3 cellular contexts compared by ENCODE assay signal in the genomic region with DNA sequence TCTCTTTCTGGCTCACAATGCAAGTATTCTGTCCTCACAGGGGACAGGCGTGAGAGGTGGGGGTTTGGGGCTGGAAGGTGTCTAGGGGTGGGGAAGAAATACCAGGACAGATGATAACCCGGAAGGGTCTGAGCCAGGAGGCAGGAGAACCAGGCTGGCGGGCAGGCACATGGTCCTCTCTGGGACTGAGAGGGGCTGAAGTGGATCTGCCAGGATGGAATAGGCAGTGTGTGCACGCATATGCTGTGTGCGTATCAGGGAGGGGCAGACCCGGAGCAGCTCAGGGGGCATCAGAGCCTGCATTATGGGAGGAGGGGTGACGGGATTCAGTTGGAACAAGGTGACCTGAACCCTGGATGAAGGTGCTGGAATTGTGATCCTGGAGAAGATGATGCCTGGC.
TF ChIP-seq lines count a peak whose summit lies in the region.

No MANE protein-coding gene starts in this region.

TF ChIP-seq in SK-N-SH, 30 proteins besides CTCF, POLR2A, EP300 and RAD21 (continued from another document):
- TF ChIP-seq, protein P1, sequence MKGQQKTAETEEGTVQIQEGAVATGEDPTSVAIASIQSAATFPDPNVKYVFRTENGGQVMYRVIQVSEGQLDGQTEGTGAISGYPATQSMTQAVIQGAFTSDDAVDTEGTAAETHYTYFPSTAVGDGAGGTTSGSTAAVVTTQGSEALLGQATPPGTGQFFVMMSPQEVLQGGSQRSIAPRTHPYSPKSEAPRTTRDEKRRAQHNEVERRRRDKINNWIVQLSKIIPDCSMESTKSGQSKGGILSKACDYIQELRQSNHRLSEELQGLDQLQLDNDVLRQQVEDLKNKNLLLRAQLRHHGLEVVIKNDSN (IDR thresholded peaks at IDR 0.05; ENCODE audit: borderline replicate concordance, low read depth), result no peak
- TF ChIP-seq ELF1 (IDR thresholded peaks at IDR 0.05), result no peak
- no peak for TF ChIP-seq NFIC (IDR thresholded peaks at IDR 0.05; ENCODE audit: borderline replicate concordance)
- TF ChIP-seq TCF12 (IDR thresholded peaks at IDR 0.05), result no peak
- TF ChIP-seq NRF1 (IDR thresholded peaks at IDR 0.05; ENCODE audit: low read depth, low read length), result no peak
- TF ChIP-seq, protein P2, sequence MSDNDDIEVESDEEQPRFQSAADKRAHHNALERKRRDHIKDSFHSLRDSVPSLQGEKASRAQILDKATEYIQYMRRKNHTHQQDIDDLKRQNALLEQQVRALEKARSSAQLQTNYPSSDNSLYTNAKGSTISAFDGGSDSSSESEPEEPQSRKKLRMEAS (IDR thresholded peaks at IDR 0.05; ENCODE audit: low read depth), result no peak

TF ChIP-seq in SK-N-SH treated with all-trans-retinoic acid at 6 μM for 48 hours, 23 proteins besides CTCF, POLR2A, EP300 and RAD21 (continued from another document):
- TF ChIP-seq, protein P3, sequence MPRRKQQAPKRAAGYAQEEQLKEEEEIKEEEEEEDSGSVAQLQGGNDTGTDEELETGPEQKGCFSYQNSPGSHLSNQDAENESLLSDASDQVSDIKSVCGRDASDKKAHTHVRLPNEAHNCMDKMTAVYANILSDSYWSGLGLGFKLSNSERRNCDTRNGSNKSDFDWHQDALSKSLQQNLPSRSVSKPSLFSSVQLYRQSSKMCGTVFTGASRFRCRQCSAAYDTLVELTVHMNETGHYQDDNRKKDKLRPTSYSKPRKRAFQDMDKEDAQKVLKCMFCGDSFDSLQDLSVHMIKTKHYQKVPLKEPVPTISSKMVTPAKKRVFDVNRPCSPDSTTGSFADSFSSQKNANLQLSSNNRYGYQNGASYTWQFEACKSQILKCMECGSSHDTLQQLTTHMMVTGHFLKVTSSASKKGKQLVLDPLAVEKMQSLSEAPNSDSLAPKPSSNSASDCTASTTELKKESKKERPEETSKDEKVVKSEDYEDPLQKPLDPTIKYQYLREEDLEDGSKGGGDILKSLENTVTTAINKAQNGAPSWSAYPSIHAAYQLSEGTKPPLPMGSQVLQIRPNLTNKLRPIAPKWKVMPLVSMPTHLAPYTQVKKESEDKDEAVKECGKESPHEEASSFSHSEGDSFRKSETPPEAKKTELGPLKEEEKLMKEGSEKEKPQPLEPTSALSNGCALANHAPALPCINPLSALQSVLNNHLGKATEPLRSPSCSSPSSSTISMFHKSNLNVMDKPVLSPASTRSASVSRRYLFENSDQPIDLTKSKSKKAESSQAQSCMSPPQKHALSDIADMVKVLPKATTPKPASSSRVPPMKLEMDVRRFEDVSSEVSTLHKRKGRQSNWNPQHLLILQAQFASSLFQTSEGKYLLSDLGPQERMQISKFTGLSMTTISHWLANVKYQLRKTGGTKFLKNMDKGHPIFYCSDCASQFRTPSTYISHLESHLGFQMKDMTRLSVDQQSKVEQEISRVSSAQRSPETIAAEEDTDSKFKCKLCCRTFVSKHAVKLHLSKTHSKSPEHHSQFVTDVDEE (CRISPR knock-in tag; IDR thresholded peaks at IDR 0.05), result no peak
- TF ChIP-seq TOX (CRISPR knock-in tag; IDR thresholded peaks at IDR 0.05; ENCODE audit: borderline replicate concordance), result no peak
- TF ChIP-seq ZNF70 (CRISPR knock-in tag; IDR thresholded peaks at IDR 0.05), result no peak
- no peak for TF ChIP-seq ARNTL (CRISPR knock-in tag; IDR thresholded peaks at IDR 0.05; ENCODE audit: borderline replicate concordance, low read depth)
- no peak for TF ChIP-seq PPARA (CRISPR knock-in tag; IDR thresholded peaks at IDR 0.05; ENCODE audit: borderline replicate concordance)
- TF ChIP-seq CSDC2 (CRISPR knock-in tag; IDR thresholded peaks at IDR 0.05), result no peak
- TF ChIP-seq BACH2 (CRISPR knock-in tag; IDR thresholded peaks at IDR 0.05; ENCODE audit: borderline replicate concordance), result no peak
- TF ChIP-seq ISL1 (CRISPR knock-in tag; IDR thresholded peaks at IDR 0.05), result no peak
- TF ChIP-seq, protein P4, sequence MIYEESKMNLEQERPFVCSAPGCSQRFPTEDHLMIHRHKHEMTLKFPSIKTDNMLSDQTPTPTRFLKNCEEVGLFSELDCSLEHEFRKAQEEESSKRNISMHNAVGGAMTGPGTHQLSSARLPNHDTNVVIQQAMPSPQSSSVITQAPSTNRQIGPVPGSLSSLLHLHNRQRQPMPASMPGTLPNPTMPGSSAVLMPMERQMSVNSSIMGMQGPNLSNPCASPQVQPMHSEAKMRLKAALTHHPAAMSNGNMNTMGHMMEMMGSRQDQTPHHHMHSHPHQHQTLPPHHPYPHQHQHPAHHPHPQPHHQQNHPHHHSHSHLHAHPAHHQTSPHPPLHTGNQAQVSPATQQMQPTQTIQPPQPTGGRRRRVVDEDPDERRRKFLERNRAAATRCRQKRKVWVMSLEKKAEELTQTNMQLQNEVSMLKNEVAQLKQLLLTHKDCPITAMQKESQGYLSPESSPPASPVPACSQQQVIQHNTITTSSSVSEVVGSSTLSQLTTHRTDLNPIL (CRISPR knock-in tag; IDR thresholded peaks at IDR 0.05; ENCODE audit: low read depth), result no peak
- no peak for TF ChIP-seq ZNF565 (CRISPR knock-in tag; conservative IDR thresholded peaks at IDR 0.05; ENCODE audit: low read depth)
- TF ChIP-seq ZC3H10 (CRISPR knock-in tag; IDR thresholded peaks at IDR 0.05), result no peak

TF ChIP-seq in WTC11, 78 proteins besides CTCF, POLR2A, EP300 and RAD21 (continued from another document):
- TF ChIP-seq, protein P5, sequence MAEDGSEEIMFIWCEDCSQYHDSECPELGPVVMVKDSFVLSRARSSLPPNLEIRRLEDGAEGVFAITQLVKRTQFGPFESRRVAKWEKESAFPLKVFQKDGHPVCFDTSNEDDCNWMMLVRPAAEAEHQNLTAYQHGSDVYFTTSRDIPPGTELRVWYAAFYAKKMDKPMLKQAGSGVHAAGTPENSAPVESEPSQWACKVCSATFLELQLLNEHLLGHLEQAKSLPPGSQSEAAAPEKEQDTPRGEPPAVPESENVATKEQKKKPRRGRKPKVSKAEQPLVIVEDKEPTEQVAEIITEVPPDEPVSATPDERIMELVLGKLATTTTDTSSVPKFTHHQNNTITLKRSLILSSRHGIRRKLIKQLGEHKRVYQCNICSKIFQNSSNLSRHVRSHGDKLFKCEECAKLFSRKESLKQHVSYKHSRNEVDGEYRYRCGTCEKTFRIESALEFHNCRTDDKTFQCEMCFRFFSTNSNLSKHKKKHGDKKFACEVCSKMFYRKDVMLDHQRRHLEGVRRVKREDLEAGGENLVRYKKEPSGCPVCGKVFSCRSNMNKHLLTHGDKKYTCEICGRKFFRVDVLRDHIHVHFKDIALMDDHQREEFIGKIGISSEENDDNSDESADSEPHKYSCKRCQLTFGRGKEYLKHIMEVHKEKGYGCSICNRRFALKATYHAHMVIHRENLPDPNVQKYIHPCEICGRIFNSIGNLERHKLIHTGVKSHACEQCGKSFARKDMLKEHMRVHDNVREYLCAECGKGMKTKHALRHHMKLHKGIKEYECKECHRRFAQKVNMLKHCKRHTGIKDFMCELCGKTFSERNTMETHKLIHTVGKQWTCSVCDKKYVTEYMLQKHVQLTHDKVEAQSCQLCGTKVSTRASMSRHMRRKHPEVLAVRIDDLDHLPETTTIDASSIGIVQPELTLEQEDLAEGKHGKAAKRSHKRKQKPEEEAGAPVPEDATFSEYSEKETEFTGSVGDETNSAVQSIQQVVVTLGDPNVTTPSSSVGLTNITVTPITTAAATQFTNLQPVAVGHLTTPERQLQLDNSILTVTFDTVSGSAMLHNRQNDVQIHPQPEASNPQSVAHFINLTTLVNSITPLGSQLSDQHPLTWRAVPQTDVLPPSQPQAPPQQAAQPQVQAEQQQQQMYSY (CRISPR knock-in tag; IDR thresholded peaks at IDR 0.05), result no peak
- TF ChIP-seq TEAD4 (CRISPR knock-in tag; IDR thresholded peaks at IDR 0.05) (no peak), TEAD1 (CRISPR knock-in tag; IDR thresholded peaks at IDR 0.05) (no peak), MYBL2 (CRISPR knock-in tag; IDR thresholded peaks at IDR 0.05) (no peak)
- TF ChIP-seq, protein P6, sequence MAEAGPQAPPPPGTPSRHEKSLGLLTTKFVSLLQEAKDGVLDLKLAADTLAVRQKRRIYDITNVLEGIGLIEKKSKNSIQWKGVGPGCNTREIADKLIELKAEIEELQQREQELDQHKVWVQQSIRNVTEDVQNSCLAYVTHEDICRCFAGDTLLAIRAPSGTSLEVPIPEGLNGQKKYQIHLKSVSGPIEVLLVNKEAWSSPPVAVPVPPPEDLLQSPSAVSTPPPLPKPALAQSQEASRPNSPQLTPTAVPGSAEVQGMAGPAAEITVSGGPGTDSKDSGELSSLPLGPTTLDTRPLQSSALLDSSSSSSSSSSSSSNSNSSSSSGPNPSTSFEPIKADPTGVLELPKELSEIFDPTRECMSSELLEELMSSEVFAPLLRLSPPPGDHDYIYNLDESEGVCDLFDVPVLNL (CRISPR knock-in tag; IDR thresholded peaks at IDR 0.05; ENCODE audit: borderline replicate concordance, low read depth), result no peak
- TF ChIP-seq, protein P7, sequence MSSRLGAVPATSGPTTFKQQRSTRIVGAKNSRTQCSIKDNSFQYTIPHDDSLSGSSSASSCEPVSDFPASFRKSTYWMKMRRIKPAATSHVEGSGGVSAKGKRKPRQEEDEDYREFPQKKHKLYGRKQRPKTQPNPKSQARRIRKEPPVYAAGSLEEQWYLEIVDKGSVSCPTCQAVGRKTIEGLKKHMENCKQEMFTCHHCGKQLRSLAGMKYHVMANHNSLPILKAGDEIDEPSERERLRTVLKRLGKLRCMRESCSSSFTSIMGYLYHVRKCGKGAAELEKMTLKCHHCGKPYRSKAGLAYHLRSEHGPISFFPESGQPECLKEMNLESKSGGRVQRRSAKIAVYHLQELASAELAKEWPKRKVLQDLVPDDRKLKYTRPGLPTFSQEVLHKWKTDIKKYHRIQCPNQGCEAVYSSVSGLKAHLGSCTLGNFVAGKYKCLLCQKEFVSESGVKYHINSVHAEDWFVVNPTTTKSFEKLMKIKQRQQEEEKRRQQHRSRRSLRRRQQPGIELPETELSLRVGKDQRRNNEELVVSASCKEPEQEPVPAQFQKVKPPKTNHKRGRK (CRISPR knock-in tag; IDR thresholded peaks at IDR 0.05; ENCODE audit: borderline replicate concordance), result no peak
